8 cellular contexts compared by ENCODE assay signal in the genomic region with DNA sequence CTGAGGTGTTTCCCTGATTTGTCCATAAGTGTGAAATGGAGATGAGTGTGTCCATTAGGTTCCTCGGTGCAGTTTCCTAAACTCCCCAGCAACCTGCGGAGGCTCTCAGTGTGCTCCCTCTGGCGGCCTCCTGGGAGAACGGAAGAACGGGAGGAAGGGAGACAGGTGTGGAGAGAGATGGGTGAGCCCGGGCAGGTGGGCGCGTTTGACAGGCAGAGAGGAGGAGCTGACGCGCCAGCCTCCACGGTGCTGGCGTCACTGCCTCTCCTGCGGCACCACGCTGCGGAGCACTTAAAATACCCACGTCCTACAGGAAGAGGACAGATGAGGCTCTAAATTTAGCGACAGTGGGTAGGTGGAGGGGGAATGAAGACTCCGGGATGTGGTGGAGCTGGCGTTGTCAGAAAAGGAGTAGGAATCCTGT. TPM values are rescaled to one million over a fixed set of nuclear protein-coding genes. Genes with fewer than 3 reads are reported as not detected.
A peak's percentile ranks its signal among the peaks of the same experiment; 100 is the strongest.
DNase-seq lines count a peak whose midpoint lies in the region; ATAC-seq, FAIRE-seq and TF ChIP-seq lines count a peak whose summit lies in the region.

No MANE protein-coding gene starts in this region.

- no peaks in the 10 kb centered on the region for H3K4me1 ChIP-seq in right cardiac atrium (ENCODE audit: control insufficient read depth, insufficient read depth, low read length)
- H3K4me1 ChIP-seq in small intestine (ENCODE audit: control insufficient read depth in 2 of 2, insufficient read depth in 1 of 2, low read depth in 1 of 2, low read length in 1 of 2), result no peaks in the 10 kb centered on the region

- no peaks in the 10 kb centered on the region for H3K27me3 ChIP-seq in right cardiac atrium (ENCODE audit: control insufficient read depth, insufficient read depth)
- H3K27me3 ChIP-seq in small intestine (ENCODE audit: control insufficient read depth in 2 of 2, insufficient read depth in 2 of 2, low read length in 2 of 2), result peaks cover 0 to 4% of the 10 kb centered on the region in 2 donors

- H3K36me3 ChIP-seq in small intestine (ENCODE audit: control insufficient read depth in 2 of 2, insufficient read depth in 2 of 2, low read length in 2 of 2), result no peaks in the 10 kb centered on the region

- 4% methylated on average over 19 of the region's 19 CpGs for WGBS in right cardiac atrium
- 1 to 4% (median 4%) methylated on average over 19 of the region's 19 CpGs for WGBS in small intestine, 3 donors

- no peaks in the 10 kb centered on the region for H3K9me3 Mint-ChIP-seq in activated T-helper 17 cell treated with anti-CD3 and anti-CD28 coated beads, Interleukin-2, amount 50 U/mL, for 72 hours

- peaks cover 8% of the 10 kb centered on the region for H3K4me1 Mint-ChIP-seq in activated T-helper 17 cell treated with anti-CD3 and anti-CD28 coated beads, Interleukin-2, amount 50 U/mL, for 72 hours

- no peaks in the 10 kb centered on the region for H3K9me3 ChIP-seq in right cardiac atrium (ENCODE audit: control insufficient read depth, low read length)
- no peaks in the 10 kb centered on the region for H3K9me3 ChIP-seq in small intestine (ENCODE audit: control insufficient read depth, low read depth)

- H3K4me3 Mint-ChIP-seq in activated T-helper 17 cell treated with anti-CD3 and anti-CD28 coated beads, Interleukin-2, amount 50 U/mL, for 72 hours, result peak overlapping the region; percentile 40

- no peak for DNase-seq in GM10266 (ENCODE audit: extremely low spot score)
- peak; percentile 84 to 88 for DNase-seq in NCI-H2081 (lab: John Stamatoyannopoulos, UW)
- DNase-seq in right cardiac atrium, result no peak
- DNase-seq in small intestine, result peak; percentile 57
- no peak for DNase-seq in cortex of kidney (lab: John Stamatoyannopoulos, UW)

- H3K36me3 Mint-ChIP-seq in activated T-helper 17 cell treated with anti-CD3 and anti-CD28 coated beads, Interleukin-2, amount 50 U/mL, for 72 hours (ENCODE audit: low read depth), result no peaks in the 10 kb centered on the region

- H3K27me3 Mint-ChIP-seq in activated T-helper 17 cell treated with anti-CD3 and anti-CD28 coated beads, Interleukin-2, amount 50 U/mL, for 72 hours, result peaks cover 14% of the 10 kb centered on the region

- intact Hi-C loops in right cardiac atrium (cut with DNase I), result no loop called here

- FAIRE-seq in small intestine (lab: Jason Lieb, UNC), result no peak

- no peak overlapping the region for H3K4me3 ChIP-seq in right cardiac atrium (ENCODE audit: low read length)
- no peak overlapping the region for H3K4me3 ChIP-seq in small intestine (ENCODE audit: low read depth in 1 of 2, low read length in 2 of 2)

- H3K27ac ChIP-seq in right cardiac atrium (ENCODE audit: low read length) (no peak overlapping the region), small intestine (ENCODE audit: low read depth in 1 of 2, low read length in 1 of 2) (no peak overlapping the region)

- peak overlapping the region; percentile 25 for H3K27ac Mint-ChIP-seq in activated T-helper 17 cell treated with anti-CD3 and anti-CD28 coated beads, Interleukin-2, amount 50 U/mL, for 72 hours

- peak; percentile 43 for TF ChIP-seq CTCF in GM10266 (IDR thresholded peaks at IDR 0.05; ENCODE audit: control insufficient read depth, insufficient read depth, low read depth, missing control alignments)

- ATAC-seq in activated T-helper 17 cell treated with anti-CD3 and anti-CD28 coated beads, Interleukin-2, amount 50 U/mL, for 72 hours (replicated peaks), result peak; percentile 42
- ATAC-seq in right cardiac atrium (peak; percentile 33 to 52), GM21529 (IDR thresholded peaks at IDR 0.05; ENCODE audit: unreplicated experiment) (no peak), HG03135 (IDR thresholded peaks at IDR 0.05; ENCODE audit: unreplicated experiment) (no peak)

RNA-seq across cellular contexts. Expression of a gene that starts 26.8 kb away (rescaled TPM):
- total RNA-seq in activated T-helper 17 cell treated with anti-CD3 and anti-CD28 coated beads, Interleukin-2, amount 50 U/mL, for 72 hours, result 10 to 100 TPM; 21.4 to 31.4 TPM
- total RNA-seq in right cardiac atrium, result 10 to 100 TPM; 23.5 to 35.2 (median 29.8) TPM
- 13.0 TPM for polyA plus RNA-seq in right cardiac atrium
- 10 to 100 TPM; 17.8 to 31.1 (median 25.3) TPM for polyA plus RNA-seq in small intestine

RNA-seq across cellular contexts. Expression of a gene that starts 32.5 kb away (rescaled TPM):
- 10 to 100 TPM; 51.8 to 61.9 TPM for total RNA-seq in activated T-helper 17 cell treated with anti-CD3 and anti-CD28 coated beads, Interleukin-2, amount 50 U/mL, for 72 hours
- 10 to 100 TPM in 3 of 4 donors, 1 to 10 TPM in 1; 7.0 to 11.1 (median 10.7) TPM for total RNA-seq in right cardiac atrium
- polyA plus RNA-seq in right cardiac atrium, result 13.6 TPM
- 10 to 100 TPM in 2 of 3 donors, 1 to 10 TPM in 1; 6.5 to 17.2 (median 10.5) TPM for polyA plus RNA-seq in small intestine

RNA-seq across cellular contexts. Expression of a gene that starts 34.0 kb away (rescaled TPM):
- total RNA-seq in activated T-helper 17 cell treated with anti-CD3 and anti-CD28 coated beads, Interleukin-2, amount 50 U/mL, for 72 hours, result not detected
- total RNA-seq in right cardiac atrium, result 1 to 10 TPM in 1 of 4 donors, under 1 TPM in 2, not detected in 1; 0.47 to 1.7 (median 0.65) TPM
- polyA plus RNA-seq in right cardiac atrium, result 0.77 TPM
- polyA plus RNA-seq in small intestine, result 10 to 100 TPM in 1 of 3 donors, 1 to 10 TPM in 1, under 1 TPM in 1; 0.67 to 10.5 (median 5.1) TPM

RNA-seq across cellular contexts. Expression of a gene that starts 53.7 kb away (rescaled TPM):
- 10 to 100 TPM; 14.0 to 30.6 TPM for total RNA-seq in activated T-helper 17 cell treated with anti-CD3 and anti-CD28 coated beads, Interleukin-2, amount 50 U/mL, for 72 hours
- total RNA-seq in right cardiac atrium, result 10 to 100 TPM; 17.6 to 29.6 (median 21.6) TPM
- 16.7 TPM for polyA plus RNA-seq in right cardiac atrium
- polyA plus RNA-seq in small intestine, result 10 to 100 TPM in 2 of 3 donors, 1 to 10 TPM in 1; 10.0 to 30.1 (median 14.1) TPM

Comparison
In these comparisons a context has a peak if more than half of its experiments do, and no peak if none do; other contexts are left out.
1. DNase-seq: peak in NCI-H2081 (2 of 2) and small intestine (single experiment); none in GM10266 (single experiment), right cardiac atrium (0 of 3) and cortex of kidney (single experiment).
2. ATAC-seq: peak in activated T-helper 17 cell treated with anti-CD3 and anti-CD28 coated beads, Interleukin-2, amount 50 U/mL, for 72 hours (single experiment) and right cardiac atrium (2 of 2); none in GM21529 (single experiment) and HG03135 (single experiment).
3. RNA of a gene that starts 32.5 kb away (total RNA-seq): 51.8 to 61.9 TPM in activated T-helper 17 cell treated with anti-CD3 and anti-CD28 coated beads, Interleukin-2, amount 50 U/mL, for 72 hours; 7.0 to 11.1 TPM in right cardiac atrium; every median in the first group is over 4 times any median in the second.